In genomic region chr7:56033671-56034432, GRCh38 we compare ENCODE assay signal across 8 cellular contexts. TPM values are rescaled to one million over a fixed set of nuclear protein-coding genes. Genes with fewer than 3 reads are reported as not detected.
DNase-seq lines count a peak whose midpoint lies in the region; ATAC-seq and TF ChIP-seq lines count a peak whose summit lies in the region.

No MANE protein-coding gene starts in this region.

- H3K9ac ChIP-seq in HUES6 (ENCODE audit: low read length) (peak overlapping the region; percentile 61), fibroblast of lung (ENCODE audit: insufficient read depth, low read length) (peak overlapping the region; percentile 37)

- H3K4me3 ChIP-seq in HUES6 (ENCODE audit: low read depth, low read length) (peak overlapping the region; percentile 73), PC-9 (peak overlapping the region; percentile 55), fibroblast of lung (replicated peaks in 1 of 4; ENCODE audit: control extremely low read depth in 1 of 4, insufficient read depth in 1 of 4, low read depth in 3 of 4, low read length in 4 of 4) (peak overlapping the region; percentile 77 to 94 (median 84))

- H3K4me1 ChIP-seq in HUES6 (ENCODE audit: control insufficient read depth, insufficient read depth, low read length) (no peaks in the 10 kb centered on the region), PC-9 (replicated peaks; ENCODE audit: insufficient read depth) (peaks cover 5% of the 10 kb centered on the region), fibroblast of lung (ENCODE audit: control insufficient read depth, extremely low read depth, insufficient read depth, low read length) (no peaks in the 10 kb centered on the region)

- H3K36me3 ChIP-seq in HUES6 (ENCODE audit: control insufficient read depth, insufficient read depth, low read length): peaks cover 31% of the 10 kb centered on the region
- H3K36me3 ChIP-seq in PC-9 (ENCODE audit: low read depth): peaks cover 32% of the 10 kb centered on the region
- H3K36me3 ChIP-seq in fibroblast of lung (ENCODE audit: control insufficient read depth, insufficient read depth, low read length): no peaks in the 10 kb centered on the region

- intact Hi-C loops in PC-9 (cut with micrococcal nuclease; ENCODE audit: unreplicated experiment): no loop called here

- ATAC-seq in GM21515 (IDR thresholded peaks at IDR 0.05; ENCODE audit: unreplicated experiment): peak; percentile 97
- peak; percentile 95 to 97 for ATAC-seq in activated T-cell treated with anti-CD3 and anti-CD28 coated beads, Interleukin-2, amount 50 U/mL, for 4 hours
- peak; percentile 93 for ATAC-seq in natural killer cell treated with Interleukin-12 subunit alpha and Interleukin-12 subunit beta and Interleukin-15 and Interleukin-18, amount 100 ng/mL, for 72 hours

- H3K79me2 ChIP-seq in PC-9 (ENCODE audit: low read depth) (peaks cover 34% of the 10 kb centered on the region), fibroblast of lung (ENCODE audit: control insufficient read depth, insufficient read depth, low read length) (no peaks in the 10 kb centered on the region)

- H3K9me3 Mint-ChIP-seq in activated T-cell treated with anti-CD3 and anti-CD28 coated beads, Interleukin-2, amount 50 U/mL, for 4 hours: no peaks in the 10 kb centered on the region
- no peaks in the 10 kb centered on the region for H3K9me3 Mint-ChIP-seq in natural killer cell treated with Interleukin-12 subunit alpha and Interleukin-12 subunit beta and Interleukin-15 and Interleukin-18, amount 100 ng/mL, for 72 hours
- H3K9me3 Mint-ChIP-seq in stimulated activated naive CD8-positive, alpha-beta T cell treated with anti-CD3 and anti-CD28 coated beads, Interleukin-15, Interleukin-2, amounts not matched to agents 100 ng/mL and 50 ng/mL, for 24 hours: no peaks in the 10 kb centered on the region

- H3K4me3 Mint-ChIP-seq in activated T-cell treated with anti-CD3 and anti-CD28 coated beads, Interleukin-2, amount 50 U/mL, for 4 hours: peak overlapping the region; percentile 88
- peak overlapping the region; percentile 91 for H3K4me3 Mint-ChIP-seq in natural killer cell treated with Interleukin-12 subunit alpha and Interleukin-12 subunit beta and Interleukin-15 and Interleukin-18, amount 100 ng/mL, for 72 hours
- H3K4me3 Mint-ChIP-seq in stimulated activated naive CD8-positive, alpha-beta T cell treated with anti-CD3 and anti-CD28 coated beads, Interleukin-15, Interleukin-2, amounts not matched to agents 100 ng/mL and 50 ng/mL, for 24 hours: peak overlapping the region; percentile 92

- H3K4me1 Mint-ChIP-seq in activated T-cell treated with anti-CD3 and anti-CD28 coated beads, Interleukin-2, amount 50 U/mL, for 4 hours (ENCODE audit: low read depth): peaks cover 7% of the 10 kb centered on the region
- H3K4me1 Mint-ChIP-seq in natural killer cell treated with Interleukin-12 subunit alpha and Interleukin-12 subunit beta and Interleukin-15 and Interleukin-18, amount 100 ng/mL, for 72 hours (ENCODE audit: low read depth in 2 of 2): peaks cover 4 to 6% of the 10 kb centered on the region in 2 donors
- H3K4me1 Mint-ChIP-seq in stimulated activated naive CD8-positive, alpha-beta T cell treated with anti-CD3 and anti-CD28 coated beads, Interleukin-15, Interleukin-2, amounts not matched to agents 100 ng/mL and 50 ng/mL, for 24 hours (ENCODE audit: low read depth): peaks cover 13% of the 10 kb centered on the region

- no peaks in the 10 kb centered on the region for H3K27me3 ChIP-seq in HUES6 (ENCODE audit: control insufficient read depth, insufficient read depth, low read length)
- no peaks in the 10 kb centered on the region for H3K27me3 ChIP-seq in PC-9 (ENCODE audit: insufficient read depth, low read depth)
- H3K27me3 ChIP-seq in fibroblast of lung (ENCODE audit: control insufficient read depth, insufficient read depth, low read length): no peaks in the 10 kb centered on the region

- no peaks in the 10 kb centered on the region for H3K9me2 ChIP-seq in PC-9 (ENCODE audit: insufficient read depth)

- H2AFZ ChIP-seq in PC-9: peak overlapping the region; percentile 63
- H2AFZ ChIP-seq in fibroblast of lung (ENCODE audit: low read length): peak overlapping the region; percentile 92

- peak overlapping the region; percentile 43 to 72 for H3K27ac Mint-ChIP-seq in natural killer cell treated with Interleukin-12 subunit alpha and Interleukin-12 subunit beta and Interleukin-15 and Interleukin-18, amount 100 ng/mL, for 72 hours
- H3K27ac Mint-ChIP-seq in stimulated activated naive CD8-positive, alpha-beta T cell treated with anti-CD3 and anti-CD28 coated beads, Interleukin-15, Interleukin-2, amounts not matched to agents 100 ng/mL and 50 ng/mL, for 24 hours: peak overlapping the region; percentile 90

- H3K27ac ChIP-seq in HUES6 (ENCODE audit: low read depth, low read length) (peak overlapping the region; percentile 68), PC-9 (peak overlapping the region; percentile 45), fibroblast of lung (ENCODE audit: insufficient read depth, low read length) (no peak overlapping the region)

- H3K9me3 ChIP-seq in HUES6 (ENCODE audit: control insufficient read depth, insufficient read depth, low read depth, low read length) (no peaks in the 10 kb centered on the region), PC-9 (ENCODE audit: insufficient read depth, low read depth) (no peaks in the 10 kb centered on the region), fibroblast of lung (ENCODE audit: control insufficient read depth, insufficient read depth, low read depth, low read length) (no peaks in the 10 kb centered on the region)

- CTCF ChIA-PET in PC-9 (lab: Charles Lee): interaction anchor here (0.8 kb wide), 1 partner anchor 41 kb away, joined by 14 read pairs; no protein-coding TSS in a partner anchor

- DNase-seq in DMS53 (lab: John Stamatoyannopoulos, UW): peak; percentile 95
- peak; percentile 73 to 79 for DNase-seq in PC-9
- peak; percentile 64 for DNase-seq in activated T-cell treated with anti-CD3 and anti-CD28 coated beads, Interleukin-2, amount 50 U/mL, for 4 hours
- DNase-seq in fibroblast of lung (ENCODE audit: low read depth in 2 of 2): peak; percentile 67 to 86
- peak; percentile 64 for DNase-seq in natural killer cell treated with Interleukin-12 subunit alpha and Interleukin-12 subunit beta and Interleukin-15 and Interleukin-18, amount 100 ng/mL, for 72 hours (ENCODE audit: low spot score)

- peak overlapping the region; percentile 70 for H3K4me2 ChIP-seq in PC-9
- H3K4me2 ChIP-seq in fibroblast of lung (ENCODE audit: extremely low read depth, insufficient read depth, low read length): peak overlapping the region; percentile 93

- POLR2A ChIA-PET in PC-9 (lab: Charles Lee; ENCODE audit: unreplicated experiment): no interaction called here

- TF ChIP-seq CTCF in PC-9 (conservative IDR thresholded peaks at IDR 0.05) (peak; percentile 35; the same call in 1 of the 2 replicates), fibroblast of lung (conservative IDR thresholded peaks at IDR 0.05 in 1 of 2, IDR thresholded peaks at IDR 0.05 in 1 of 2; ENCODE audit: low read depth in 1 of 2, low read length in 2 of 2) (peak; percentile 32 to 49)

- no TSS peak for BruUV-seq in PC-9 (replicated peaks; lab: Mats Ljungman, UMichigan)

- peaks cover 36% of the 10 kb centered on the region for H3F3A ChIP-seq in PC-9 (ENCODE audit: insufficient read depth, low read depth)

- H3K27me3 Mint-ChIP-seq in activated T-cell treated with anti-CD3 and anti-CD28 coated beads, Interleukin-2, amount 50 U/mL, for 4 hours (ENCODE audit: low read depth): no peaks in the 10 kb centered on the region
- no peaks in the 10 kb centered on the region for H3K27me3 Mint-ChIP-seq in natural killer cell treated with Interleukin-12 subunit alpha and Interleukin-12 subunit beta and Interleukin-15 and Interleukin-18, amount 100 ng/mL, for 72 hours
- no peaks in the 10 kb centered on the region for H3K27me3 Mint-ChIP-seq in stimulated activated naive CD8-positive, alpha-beta T cell treated with anti-CD3 and anti-CD28 coated beads, Interleukin-15, Interleukin-2, amounts not matched to agents 100 ng/mL and 50 ng/mL, for 24 hours

- H4K20me1 ChIP-seq in PC-9 (ENCODE audit: insufficient read depth): peaks cover 5% of the 10 kb centered on the region; the same call in 1 of the 2 replicates
- no peaks in the 10 kb centered on the region for H4K20me1 ChIP-seq in fibroblast of lung (ENCODE audit: control insufficient read depth, extremely low read depth, insufficient read depth, low read length)

- no peaks in the 10 kb centered on the region for H3K36me3 Mint-ChIP-seq in activated T-cell treated with anti-CD3 and anti-CD28 coated beads, Interleukin-2, amount 50 U/mL, for 4 hours (ENCODE audit: insufficient read depth)
- no peaks in the 10 kb centered on the region for H3K36me3 Mint-ChIP-seq in natural killer cell treated with Interleukin-12 subunit alpha and Interleukin-12 subunit beta and Interleukin-15 and Interleukin-18, amount 100 ng/mL, for 72 hours
- H3K36me3 Mint-ChIP-seq in stimulated activated naive CD8-positive, alpha-beta T cell treated with anti-CD3 and anti-CD28 coated beads, Interleukin-15, Interleukin-2, amounts not matched to agents 100 ng/mL and 50 ng/mL, for 24 hours (ENCODE audit: low read depth): peaks cover 26% of the 10 kb centered on the region

RNA-seq across cellular contexts. Expression of gene PSPH, which starts 17.4 kb away (rescaled TPM):
- total RNA-seq in PC-9 (2021) (89.5 and 103 TPM in 2 replicates), fibroblast of lung (61.1 and 74.3 TPM in 2 replicates)
- total RNA-seq in activated T-cell treated with anti-CD3 and anti-CD28 coated beads, Interleukin-2, amount 50 U/mL, for 4 hours: 10 to 100 TPM; 15.8 to 17.5 (median 15.9) TPM
- polyA plus RNA-seq in fibroblast of lung: 14.4 and 19.9 TPM in 2 replicates
- polyA plus RNA-seq in fibroblast of lung (2012): 12.6 and 14.2 TPM in 2 replicates
- 2.7 and 21.0 TPM in 2 replicates for polyA minus RNA-seq in fibroblast of lung (ENCODE audit: low replicate concordance)
- total RNA-seq in natural killer cell treated with Interleukin-12 subunit alpha and Interleukin-12 subunit beta and Interleukin-15 and Interleukin-18, amount 100 ng/mL, for 72 hours: 10 to 100 TPM in 1 of 2 donors, 1 to 10 TPM in 1; 9.3 to 28.8 TPM

RNA-seq across cellular contexts. Expression of gene CCT6A, which starts 17.7 kb away (rescaled TPM):
- 308 and 323 TPM in 2 replicates for total RNA-seq in PC-9 (2021)
- 100 to 1,000 TPM; 428 to 473 (median 440) TPM for total RNA-seq in activated T-cell treated with anti-CD3 and anti-CD28 coated beads, Interleukin-2, amount 50 U/mL, for 4 hours
- 158 and 168 TPM in 2 replicates for total RNA-seq in fibroblast of lung
- polyA plus RNA-seq in fibroblast of lung: 172 and 266 TPM in 2 replicates
- 113 and 185 TPM in 2 replicates for polyA plus RNA-seq in fibroblast of lung (2012)
- polyA minus RNA-seq in fibroblast of lung (ENCODE audit: low replicate concordance): 13.5 and 46.1 TPM in 2 replicates
- 100 to 1,000 TPM; 188 to 277 TPM for total RNA-seq in natural killer cell treated with Interleukin-12 subunit alpha and Interleukin-12 subunit beta and Interleukin-15 and Interleukin-18, amount 100 ng/mL, for 72 hours

RNA-seq across cellular contexts. Expression of gene SUMF2, which starts 30.2 kb away (rescaled TPM):
- 256 and 305 TPM in 2 replicates for total RNA-seq in PC-9 (2021)
- total RNA-seq in activated T-cell treated with anti-CD3 and anti-CD28 coated beads, Interleukin-2, amount 50 U/mL, for 4 hours: 100 to 1,000 TPM in 1 of 3 donors, 10 to 100 TPM in 2; 97.5 to 110 (median 99.4) TPM
- 199 and 229 TPM in 2 replicates for total RNA-seq in fibroblast of lung
- polyA plus RNA-seq in fibroblast of lung: 118 and 163 TPM in 2 replicates
- 127 and 170 TPM in 2 replicates for polyA plus RNA-seq in fibroblast of lung (2012)
- 85.4 and 115 TPM in 2 replicates for polyA minus RNA-seq in fibroblast of lung (ENCODE audit: low replicate concordance)
- 100 to 1,000 TPM; 101 to 117 TPM for total RNA-seq in natural killer cell treated with Interleukin-12 subunit alpha and Interleukin-12 subunit beta and Interleukin-15 and Interleukin-18, amount 100 ng/mL, for 72 hours

RNA-seq across cellular contexts. Expression of gene PHKG1, which starts 58.9 kb away (rescaled TPM):
- total RNA-seq in PC-9 (2021): 2.7 and 3.9 TPM in 2 replicates
- total RNA-seq in activated T-cell treated with anti-CD3 and anti-CD28 coated beads, Interleukin-2, amount 50 U/mL, for 4 hours: 1 to 10 TPM; 1.4 to 1.9 (median 1.8) TPM
- total RNA-seq in fibroblast of lung: 0.77 and 1.3 TPM in 2 replicates
- polyA plus RNA-seq in fibroblast of lung: 0.23 and 0.41 TPM in 2 replicates
- 0.43 and 0.96 TPM in 2 replicates for polyA plus RNA-seq in fibroblast of lung (2012)
- polyA minus RNA-seq in fibroblast of lung (ENCODE audit: low replicate concordance): 1.0 TPM in 1 of 2 replicates, not detected in the other
- 1 to 10 TPM; 1.6 to 6.2 TPM for total RNA-seq in natural killer cell treated with Interleukin-12 subunit alpha and Interleukin-12 subunit beta and Interleukin-15 and Interleukin-18, amount 100 ng/mL, for 72 hours
